15 cellular contexts compared by ENCODE assay signal in the genomic region with DNA sequence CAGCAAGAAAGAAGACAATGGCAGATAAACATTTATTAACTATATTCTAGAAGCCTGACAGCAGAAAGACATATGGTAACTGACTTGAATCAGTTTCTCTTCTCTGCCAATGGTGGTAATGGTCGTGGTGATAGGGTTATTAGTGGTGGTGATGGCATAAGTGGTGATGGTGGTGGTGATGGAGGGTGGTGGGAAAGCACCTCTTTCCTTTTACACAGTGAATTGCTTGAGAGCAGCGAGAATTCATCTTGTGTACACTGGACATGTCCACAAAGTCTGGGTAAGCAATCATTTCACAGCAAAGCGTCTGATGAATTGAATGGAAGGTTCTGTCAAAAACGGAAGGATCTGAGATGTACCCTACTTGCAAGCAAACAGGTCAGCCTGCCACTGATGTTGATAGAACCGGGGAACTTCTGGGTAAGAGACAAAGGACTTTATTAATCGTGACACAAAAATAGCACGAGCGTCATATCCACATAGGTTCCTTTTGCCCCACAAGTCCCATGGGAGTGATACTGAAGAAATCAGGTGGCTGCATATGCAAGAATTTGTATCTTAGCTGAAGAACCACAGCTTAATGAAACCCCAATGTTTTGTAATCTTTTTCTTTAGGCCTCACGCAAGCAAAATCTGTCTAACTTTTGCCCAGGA. TPM values are rescaled to one million over a fixed set of nuclear protein-coding genes. Genes with fewer than 3 reads are reported as not detected.
A peak's percentile ranks its signal among the peaks of the same experiment; 100 is the strongest.
DNase-seq lines count a peak whose midpoint lies in the region; ATAC-seq, FAIRE-seq and TF ChIP-seq lines count a peak whose summit lies in the region.
"Had no signal": no experiment of that assay in that cellular context is flagged by ENCODE, and none has a peak within 500 bp of the region (broad histone marks: within the 10 kb centered on the region; RNA-seq: fewer than 3 reads in every experiment).

No MANE protein-coding gene starts in this region.

- H3K27ac Mint-ChIP-seq in T-cell = no peak overlapping the region
- no peak overlapping the region for H3K27ac Mint-ChIP-seq in activated T-cell treated with anti-CD3 and anti-CD28 coated beads, Interleukin-2, amount 50 U/mL, for 24 hours

- no peak for TF ChIP-seq CTCF in kidney (IDR thresholded peaks at IDR 0.05; ENCODE audit: borderline replicate concordance, extremely low read depth, insufficient read depth)

- no peak overlapping the region for H3K4me3 Mint-ChIP-seq in T-cell
- H3K4me3 Mint-ChIP-seq in activated T-cell treated with anti-CD3 and anti-CD28 coated beads, Interleukin-2, amount 50 U/mL, for 24 hours = no peak overlapping the region

- H4K20me1 ChIP-seq in BLaER1 = no peaks in the 10 kb centered on the region

- no peaks in the 10 kb centered on the region for H3K4me1 Mint-ChIP-seq in T-cell
- no peaks in the 10 kb centered on the region for H3K4me1 Mint-ChIP-seq in activated T-cell treated with anti-CD3 and anti-CD28 coated beads, Interleukin-2, amount 50 U/mL, for 24 hours (ENCODE audit: low read depth)

- no peaks in the 10 kb centered on the region for H3K9me3 Mint-ChIP-seq in T-cell
- H3K9me3 Mint-ChIP-seq in activated T-cell treated with anti-CD3 and anti-CD28 coated beads, Interleukin-2, amount 50 U/mL, for 24 hours = no peaks in the 10 kb centered on the region

- no peak for FAIRE-seq in kidney (lab: Jason Lieb, UNC)

- H3K4me2 ChIP-seq in BLaER1 = peak overlapping the region; percentile 50

- ATAC-seq in GM19324 (IDR thresholded peaks at IDR 0.05; ENCODE audit: low FRiP score, unreplicated experiment) (peak; percentile 48), HG02623 (IDR thresholded peaks at IDR 0.05; ENCODE audit: unreplicated experiment) (peak; percentile 70), HG03439 (IDR thresholded peaks at IDR 0.05; ENCODE audit: unreplicated experiment) (peak; percentile 82), T-cell (replicated peaks in 1 of 4) (no peak)

- H3K9ac ChIP-seq in BLaER1 (no peak overlapping the region), kidney (ENCODE audit: low read length in 2 of 2) (no peak overlapping the region)

- H3K36me3 Mint-ChIP-seq in T-cell = no peaks in the 10 kb centered on the region
- no peaks in the 10 kb centered on the region for H3K36me3 Mint-ChIP-seq in activated T-cell treated with anti-CD3 and anti-CD28 coated beads, Interleukin-2, amount 50 U/mL, for 24 hours (ENCODE audit: low read depth)

- intact Hi-C loops in kidney (cut with DNase I) = no loop called here

- H3K4me3 ChIP-seq in BLaER1 = no peak overlapping the region
- no peak overlapping the region for H3K4me3 ChIP-seq in kidney (ENCODE audit: low read length in 2 of 2)
- H3K4me3 ChIP-seq: breast epithelium, Peyer's patch, transverse colon had no signal

- no peaks in the 10 kb centered on the region for H3K27me3 Mint-ChIP-seq in T-cell
- H3K27me3 Mint-ChIP-seq in activated T-cell treated with anti-CD3 and anti-CD28 coated beads, Interleukin-2, amount 50 U/mL, for 24 hours = peaks cover 7% of the 10 kb centered on the region

- DNase-seq in central memory CD4-positive, alpha-beta T cell = no peak
- DNase-seq in T-cell (no peak), kidney (no peak)
- DNase-seq in activated T-cell treated with anti-CD3 and anti-CD28 coated beads, Interleukin-2, amount 50 U/mL, for 24 hours = no peak
- DNase-seq: 8988T, activated T-cell treated with anti-CD3 and anti-CD28 coated beads for 4 hours, DMS153, transverse colon had no signal

- no peaks in the 10 kb centered on the region for H3K36me3 ChIP-seq in BLaER1
- H3K36me3 ChIP-seq in kidney (ENCODE audit: control insufficient read depth in 1 of 2, insufficient read depth in 2 of 2, low read length in 2 of 2) = no peaks in the 10 kb centered on the region
- H3K36me3 ChIP-seq: breast epithelium, Peyer's patch, transverse colon had no signal

- no peak overlapping the region for H3K27ac ChIP-seq in BLaER1
- H3K27ac ChIP-seq in kidney (ENCODE audit: low read depth in 2 of 2, low read length in 2 of 2) = no peak overlapping the region
- H3K27ac ChIP-seq: breast epithelium, epithelial cell of prostate, Peyer's patch, transverse colon had no signal

- H3K4me1 ChIP-seq in BLaER1 (peaks cover 13% of the 10 kb centered on the region), kidney (ENCODE audit: control insufficient read depth in 1 of 2, insufficient read depth in 1 of 2, low read depth in 1 of 2, low read length in 2 of 2) (no peaks in the 10 kb centered on the region)
- H3K4me1 ChIP-seq: breast epithelium, Peyer's patch, transverse colon had no signal

- CTCF ChIA-PET in T-cell (lab: Charles Lee) = no interaction called here

- no peaks in the 10 kb centered on the region for H3K9me3 ChIP-seq in BLaER1
- H3K9me3 ChIP-seq in kidney (ENCODE audit: control insufficient read depth in 1 of 2, low read length in 2 of 2) = no peaks in the 10 kb centered on the region
- H3K9me3 ChIP-seq: breast epithelium, Peyer's patch, transverse colon had no signal

- POLR2A ChIA-PET in T-cell (lab: Charles Lee) = no interaction called here

- H3K27me3 ChIP-seq in BLaER1 = no peaks in the 10 kb centered on the region
- H3K27me3 ChIP-seq: breast epithelium, Peyer's patch, transverse colon had no signal

RNA-seq across cellular contexts. Expression of gene TBC1D5, which starts 23.5 kb away (rescaled TPM):
- 10 to 100 TPM; 28.5 to 48.7 (median 39.4) TPM for total RNA-seq in T-cell
- total RNA-seq in kidney = 77.7 TPM
- 9.7 TPM for polyA plus RNA-seq in kidney (ENCODE audit: insufficient read depth, low read depth, low replicate concordance)

Comparison
In these comparisons a context has a peak if more than half of its experiments do, and no peak if none do; other contexts are left out.
1. ATAC-seq: peak in GM19324 (single experiment), HG02623 (single experiment) and HG03439 (single experiment); none in T-cell (0 of 4).